ENCODE assay signal across 28 cellular contexts in the genomic region with DNA sequence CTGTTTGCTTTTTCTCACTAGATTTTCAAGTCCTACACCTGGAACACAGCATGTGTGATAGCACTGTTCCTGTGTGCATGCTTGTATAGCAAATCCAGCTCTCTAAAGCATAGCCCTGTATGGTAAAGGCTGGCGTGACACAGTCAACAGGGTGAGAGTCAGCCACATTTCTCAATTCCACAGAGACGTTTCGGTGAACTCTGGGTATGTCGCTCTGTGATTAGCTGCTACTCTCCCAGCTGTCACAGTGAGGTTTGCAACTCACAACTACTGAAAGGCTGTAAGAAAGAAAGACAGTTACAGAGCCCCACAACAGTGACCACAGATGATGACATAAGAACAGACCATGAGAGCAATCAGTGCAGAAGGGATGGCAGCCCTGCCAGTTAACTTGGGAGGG.
"Had no signal": no experiment of that assay in that cellular context is flagged by ENCODE, and none has a peak within 500 bp of the region (broad histone marks: within the 10 kb centered on the region; RNA-seq: fewer than 3 reads in every experiment).

No MANE protein-coding gene starts in this region.

- H3K9me3 ChIP-seq: colonic mucosa, gastrocnemius medialis, left lung, lower lobe of right lung, neutrophil, tibial nerve had no signal

- H3K4me1 ChIP-seq: colonic mucosa, left lung, lower lobe of right lung had no signal

- H3K4me1 Mint-ChIP-seq: activated CD4-positive, alpha-beta T cell treated with anti-CD3 and anti-CD28 coated beads for 36 hours had no signal

- H3K27ac Mint-ChIP-seq: activated CD4-positive, alpha-beta T cell treated with anti-CD3 and anti-CD28 coated beads for 36 hours; activated CD8-positive, alpha-beta T cell treated with anti-CD3 and anti-CD28 coated beads, Interleukin-2, amount 10 ng/mL, durations not matched to agents 7 days and 5 days; activated naive CD4-positive, alpha-beta T cell treated with anti-CD3 and anti-CD28 coated beads, Interleukin-2, amount 50 U/mL, for 72 hours; activated T-cell treated with anti-CD3 and anti-CD28 coated beads, Interleukin-2, amount 50 U/mL, for 72 hours; brain; nephron progenitor cell; progenitor cell of endocrine pancreas; stimulated activated naive B cell treated with anti-CD40 and anti-IgM and Interleukin-4, amounts not matched to agents 10 μg/mL and 1 μg/mL and 100 μg/mL, for 72 hours; T-helper 2 cell treated with Interferon-gamma antibody and Interleukin-4, amounts not matched to agents 5 μg/mL and 100 μg/mL, for 36 hours had no signal

- DNase-seq: activated CD4-positive, alpha-beta T cell treated with anti-CD3 and anti-CD28 coated beads for 36 hours; activated CD4-positive, CD25-positive, alpha-beta regulatory T cell; activated CD8-positive, alpha-beta T cell treated with anti-CD3 and anti-CD28 coated beads, Interleukin-2, amount 10 ng/mL, durations not matched to agents 7 days and 5 days; activated naive CD4-positive, alpha-beta T cell; activated T-cell treated with anti-CD3 and anti-CD28 coated beads for 4 hours; activated T-cell treated with anti-CD3 and anti-CD28 coated beads, Interleukin-2, amount 50 U/mL, for 72 hours; aorta; cerebellar nuclear complex; colonic mucosa; dorsolateral prefrontal cortex; effector memory CD4-positive, alpha-beta T cell; gastrocnemius medialis; glutamatergic neuron; left lung; lower lobe of right lung; mesendoderm; nephron progenitor cell; small intestine; stimulated activated CD4-positive, alpha-beta T cell treated with anti-CD3 and anti-CD28 coated beads, Interleukin-4, amount 100 ng/mL, for 24 hours; stimulated activated naive B cell treated with anti-CD40 and anti-IgM and Interleukin-4, amounts not matched to agents 10 μg/mL and 1 μg/mL and 100 μg/mL, for 72 hours had no signal

- H3K36me3 ChIP-seq: cardiac muscle cell, colonic mucosa, gastrocnemius medialis, neutrophil had no signal

- H3K4me3 ChIP-seq: cardiac muscle cell, colonic mucosa, dorsolateral prefrontal cortex, gastrocnemius medialis, left lung, lower lobe of right lung, tibial nerve had no signal

- ATAC-seq: activated CD4-positive, alpha-beta T cell treated with anti-CD3 and anti-CD28 coated beads for 36 hours; activated CD8-positive, alpha-beta T cell treated with anti-CD3 and anti-CD28 coated beads, Interleukin-2, amount 10 ng/mL, durations not matched to agents 7 days and 5 days; activated naive CD4-positive, alpha-beta T cell treated with anti-CD3 and anti-CD28 coated beads, Interleukin-2, amount 50 U/mL, for 72 hours; activated T-cell treated with anti-CD3 and anti-CD28 coated beads, Interleukin-2, amount 50 U/mL, for 72 hours; gastrocnemius medialis; left lung; lower lobe of right lung; sciatic nerve; stimulated activated naive B cell treated with anti-CD40 and anti-IgM and Interleukin-4, amounts not matched to agents 10 μg/mL and 1 μg/mL and 100 μg/mL, for 72 hours had no signal

- H3K36me3 Mint-ChIP-seq: activated naive CD4-positive, alpha-beta T cell treated with anti-CD3 and anti-CD28 coated beads, Interleukin-2, amount 50 U/mL, for 72 hours; stimulated activated naive B cell treated with anti-CD40 and anti-IgM and Interleukin-4, amounts not matched to agents 10 μg/mL and 1 μg/mL and 100 μg/mL, for 72 hours had no signal

- H3K27me3 ChIP-seq: cardiac muscle cell, colonic mucosa, dorsolateral prefrontal cortex, gastrocnemius medialis, left lung, neutrophil, tibial nerve had no signal

- H3K9me3 Mint-ChIP-seq: activated naive CD4-positive, alpha-beta T cell treated with anti-CD3 and anti-CD28 coated beads, Interleukin-2, amount 50 U/mL, for 72 hours; activated T-cell treated with anti-CD3 and anti-CD28 coated beads, Interleukin-2, amount 50 U/mL, for 72 hours; brain; nephron progenitor cell; stimulated activated naive B cell treated with anti-CD40 and anti-IgM and Interleukin-4, amounts not matched to agents 10 μg/mL and 1 μg/mL and 100 μg/mL, for 72 hours; T-helper 2 cell treated with Interferon-gamma antibody and Interleukin-4, amounts not matched to agents 5 μg/mL and 100 μg/mL, for 36 hours had no signal

- H3K27ac ChIP-seq: cardiac muscle cell, colonic mucosa, dorsolateral prefrontal cortex, gastrocnemius medialis, left lung, lower lobe of right lung, neutrophil, tibial nerve had no signal

- H3K4me3 Mint-ChIP-seq: activated CD4-positive, alpha-beta T cell treated with anti-CD3 and anti-CD28 coated beads for 36 hours; activated CD8-positive, alpha-beta T cell treated with anti-CD3 and anti-CD28 coated beads, Interleukin-2, amount 10 ng/mL, durations not matched to agents 7 days and 5 days; activated T-cell treated with anti-CD3 and anti-CD28 coated beads, Interleukin-2, amount 50 U/mL, for 72 hours; brain; nephron progenitor cell; stimulated activated naive B cell treated with anti-CD40 and anti-IgM and Interleukin-4, amounts not matched to agents 10 μg/mL and 1 μg/mL and 100 μg/mL, for 72 hours; T-helper 2 cell treated with Interferon-gamma antibody and Interleukin-4, amounts not matched to agents 5 μg/mL and 100 μg/mL, for 36 hours had no signal
